ENCODE assay signal across 25 cellular contexts in genomic region chr1:234823191-234824176, GRCh38.
A peak's percentile ranks its signal among the peaks of the same experiment; 100 is the strongest.
DNase-seq lines count a peak whose midpoint lies in the region; ATAC-seq and TF ChIP-seq lines count a peak whose summit lies in the region.
"Had no signal": no experiment of that assay in that cellular context is flagged by ENCODE, and none has a peak within 500 bp of the region (broad histone marks: within the 10 kb centered on the region; RNA-seq: fewer than 3 reads in every experiment).

No MANE protein-coding gene starts in this region.

- ATAC-seq in mucosa of descending colon: peak; percentile 87
- no peak for ATAC-seq in T-helper 17 cell
- ATAC-seq: heart right ventricle; left ventricle myocardium superior; PC-3; stimulated activated naive CD8-positive, alpha-beta T cell treated with anti-CD3 and anti-CD28 coated beads, Interleukin-15, Interleukin-2, amounts not matched to agents 100 U/mL and 50 U/mL, for 24 hours; T-cell had no signal

- H3K36me3 ChIP-seq in Peyer's patch: no peaks in the 10 kb centered on the region
- no peaks in the 10 kb centered on the region for H3K36me3 ChIP-seq in mucosa of descending colon (ENCODE audit: low read depth)
- H3K36me3 ChIP-seq: heart right ventricle had no signal

- H3K36me3 Mint-ChIP-seq in T-helper 17 cell (ENCODE audit: low read depth): no peaks in the 10 kb centered on the region
- H3K36me3 Mint-ChIP-seq: CD4-positive, CD25-positive, alpha-beta regulatory T cell; immature natural killer cell; T-cell had no signal

- no peak overlapping the region for H3K4me3 Mint-ChIP-seq in T-helper 17 cell
- H3K4me3 Mint-ChIP-seq: activated T-cell treated with anti-CD3 and anti-CD28 coated beads, Interleukin-2, amount 50 U/mL, for 24 hours; CD4-positive, CD25-positive, alpha-beta regulatory T cell; immature natural killer cell; T-cell had no signal

- DNase-seq in G401 (ENCODE audit: low spot score) (peak; percentile 83), NCI-H1436 (lab: John Stamatoyannopoulos, UW) (peak; percentile 51), Peyer's patch (peak in 2 of 3 donors; percentile 79 to 91), mucosa of descending colon (peak; percentile 76 to 91 (median 83)), NCI-H2107 (lab: John Stamatoyannopoulos, UW) (no peak), T-helper 17 cell (no peak), hippocampal formation (lab: John Stamatoyannopoulos, UW) (no peak)
- DNase-seq in activated CD4-positive, alpha-beta T cell treated with anti-CD3 and anti-CD28 coated beads, Interleukin-2, amount 50 U/mL, for 1 hour: no peak
- DNase-seq: activated CD4-positive, alpha-beta T cell treated with anti-CD3 and anti-CD28 coated beads for 1 hour; activated CD8-positive, alpha-beta memory T cell treated with anti-CD3 and anti-CD28 coated beads for 24 hours; activated naive CD4-positive, alpha-beta T cell; activated T-cell treated with anti-CD3 and anti-CD28 coated beads, Interleukin-2, amount 50 U/mL, for 24 hours; amniotic stem cell; CD4-positive, CD25-positive, alpha-beta regulatory T cell; heart right ventricle; immature natural killer cell; Karpas-422; left ventricle myocardium superior; PC-3; SIG-M5; stimulated activated CD4-positive, alpha-beta T cell treated with anti-CD3 and anti-CD28 coated beads, Interleukin-2, amount 100 ng/mL, for 24 hours; stimulated activated naive CD8-positive, alpha-beta T cell treated with anti-CD3 and anti-CD28 coated beads, Interleukin-15, Interleukin-2, amounts not matched to agents 100 U/mL and 50 U/mL, for 24 hours; T-cell had no signal

- H3K4me3 ChIP-seq in Peyer's patch (no peak overlapping the region), mucosa of descending colon (no peak overlapping the region)
- H3K4me3 ChIP-seq: dorsolateral prefrontal cortex, heart right ventricle had no signal

- H3K4me1 ChIP-seq in Peyer's patch (peaks cover 0 to 19% (median 0%) of the 10 kb centered on the region in 4 donors), mucosa of descending colon (ENCODE audit: low read depth) (peaks cover 41% of the 10 kb centered on the region)
- H3K4me1 ChIP-seq: heart right ventricle had no signal

- H3K27ac ChIP-seq in Peyer's patch: peak overlapping the region in 3 of 4 donors; percentile 55 to 86 (median 62)
- H3K27ac ChIP-seq: dorsolateral prefrontal cortex, epithelial cell of prostate, heart right ventricle had no signal

- TF ChIP-seq POLR2A in Peyer's patch (IDR thresholded peaks at IDR 0.05): no peak

- intact Hi-C loops in mucosa of descending colon (cut with DNase I, micrococcal nuclease): loop anchor here in 1 of 2 donors (10.0 kb wide), 1 partner anchor 141 kb away; no protein-coding TSS in a partner anchor

- H3K27me3 Mint-ChIP-seq in T-helper 17 cell: no peaks in the 10 kb centered on the region
- H3K27me3 Mint-ChIP-seq: activated T-cell treated with anti-CD3 and anti-CD28 coated beads, Interleukin-2, amount 50 U/mL, for 24 hours; T-cell had no signal

- H3K27ac Mint-ChIP-seq in T-helper 17 cell: no peak overlapping the region
- H3K27ac Mint-ChIP-seq: activated T-cell treated with anti-CD3 and anti-CD28 coated beads, Interleukin-2, amount 50 U/mL, for 24 hours; immature natural killer cell; T-cell had no signal

- in situ Hi-C loops in G401 (cut with HindIII; ENCODE audit: low sequenced_read_pairs): no loop called here

- TF ChIP-seq CTCF in Peyer's patch (IDR thresholded peaks at IDR 0.05) (no peak), mucosa of descending colon (IDR thresholded peaks at IDR 0.05) (no peak)

- H3K27me3 ChIP-seq in Peyer's patch: no peaks in the 10 kb centered on the region
- H3K27me3 ChIP-seq: heart right ventricle had no signal

- H3K4me1 Mint-ChIP-seq in T-helper 17 cell: peaks cover 6% of the 10 kb centered on the region
- H3K4me1 Mint-ChIP-seq: immature natural killer cell had no signal

- H3K9me3 ChIP-seq in Peyer's patch (no peaks in the 10 kb centered on the region), mucosa of descending colon (no peaks in the 10 kb centered on the region), T-helper 17 cell (ENCODE audit: control insufficient read depth, low read length, poor library complexity, severe bottlenecking) (no peaks in the 10 kb centered on the region)
- H3K9me3 ChIP-seq: heart right ventricle had no signal

Comparison
In these comparisons a context has a peak if more than half of its experiments do, and no peak if none do; other contexts are left out.
1. DNase-seq: peak in G401 (single experiment), NCI-H1436 (single experiment), Peyer's patch (2 of 3) and mucosa of descending colon (3 of 3); none in NCI-H2107 (single experiment), T-helper 17 cell (0 of 3), hippocampal formation (0 of 2) and activated CD4-positive, alpha-beta T cell treated with anti-CD3 and anti-CD28 coated beads, Interleukin-2, amount 50 U/mL, for 1 hour (single experiment).